In the genomic region with DNA sequence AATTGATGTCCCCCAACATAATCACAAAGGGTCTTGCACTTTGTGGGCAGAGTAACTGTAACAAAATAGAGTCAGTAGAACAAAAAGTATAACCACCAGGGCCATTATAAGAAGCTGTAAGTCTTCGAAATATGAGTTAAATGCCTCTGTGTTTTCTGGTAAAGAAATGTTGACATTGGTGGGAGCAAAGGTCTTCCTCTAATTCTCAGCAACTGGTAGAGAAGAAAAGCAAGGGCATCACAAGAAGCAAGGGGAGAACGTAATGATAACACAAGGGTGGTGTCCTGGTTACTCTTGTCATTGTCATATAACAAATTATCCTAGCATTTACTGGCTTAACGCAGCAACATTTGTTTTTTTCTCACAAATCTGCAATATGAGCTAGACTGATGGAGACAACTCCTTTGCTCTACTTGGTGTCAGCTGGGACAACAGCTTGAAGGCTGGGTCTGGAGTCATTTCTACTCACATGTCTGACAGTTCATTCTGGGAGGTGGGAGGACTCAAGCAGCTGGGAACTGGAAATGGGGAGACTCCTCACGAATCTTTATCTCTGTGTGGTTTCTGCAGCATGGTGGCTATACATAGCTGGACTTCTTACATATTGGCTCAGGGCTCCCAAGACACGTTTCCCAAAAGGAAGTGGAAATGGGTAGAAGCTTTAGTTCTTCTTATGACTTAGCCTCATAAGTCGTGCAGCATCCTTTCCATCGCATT, we compare ENCODE assay signal across 19 cellular contexts. TPM values are rescaled to one million over a fixed set of nuclear protein-coding genes. Genes with fewer than 3 reads are reported as not detected.
A peak's percentile ranks its signal among the peaks of the same experiment; 100 is the strongest.
DNase-seq lines count a peak whose midpoint lies in the region; FAIRE-seq and TF ChIP-seq lines count a peak whose summit lies in the region.
"Had no signal": no experiment of that assay in that cellular context is flagged by ENCODE, and none has a peak within 500 bp of the region (broad histone marks: within the 10 kb centered on the region; RNA-seq: fewer than 3 reads in every experiment).

No MANE protein-coding gene starts in this region.

- peaks cover 62% of the 10 kb centered on the region for H3K4me1 ChIP-seq in Caco-2
- H3K4me1 ChIP-seq in PC-9 (replicated peaks; ENCODE audit: insufficient read depth): peaks cover 40% of the 10 kb centered on the region
- H3K4me1 ChIP-seq in keratinocyte (ENCODE audit: control insufficient read depth, extremely low read depth, insufficient read depth, low read length): peaks cover 31% of the 10 kb centered on the region
- H3K4me1 ChIP-seq: HAP-1 had no signal

- dilution Hi-C loops in keratinocyte (cut with MboI; ENCODE audit: extremely low pct_ligation_motif_present, low sequenced_read_pairs): no loop called here

- BruUV-seq in Caco-2 (replicated peaks; lab: Mats Ljungman, UMichigan) (no TSS peak), PC-9 (replicated peaks; lab: Mats Ljungman, UMichigan) (no TSS peak)

- no peak for TF ChIP-seq CTCF in Caco-2 (IDR thresholded peaks at IDR 0.05; ENCODE audit: insufficient read depth in 1 of 2, low read depth in 1 of 2, low read length in 1 of 2, severe bottlenecking in 1 of 2, unreplicated experiment in 1 of 2)
- no peak for TF ChIP-seq CTCF in PC-9 (conservative IDR thresholded peaks at IDR 0.05)
- TF ChIP-seq CTCF in keratinocyte (optimal IDR thresholded peaks at IDR 0.05 in 1 of 3, IDR thresholded peaks at IDR 0.05 in 1 of 3, conservative IDR thresholded peaks at IDR 0.05 in 1 of 3; ENCODE audit: extremely low read depth in 1 of 3, insufficient read depth in 2 of 3, low read length in 3 of 3): no peak

- H4K20me1 ChIP-seq in PC-9 (ENCODE audit: insufficient read depth) (no peaks in the 10 kb centered on the region), keratinocyte (ENCODE audit: control insufficient read depth, extremely low read depth, insufficient read depth, low read length) (no peaks in the 10 kb centered on the region)

- CTCF ChIA-PET in Caco-2 (lab: Charles Lee): interaction anchor here (1.3 to 3.0 kb wide), 3 partner anchors 19 to 26 kb away, joined by 4 to 21 read pairs (median 7); no protein-coding TSS in a partner anchor
- CTCF ChIA-PET in PC-9 (lab: Charles Lee): interaction anchor here (0.6 to 2.0 kb wide), 4 partner anchors 19 to 314 kb away, joined by 3 to 10 read pairs (median 3); no protein-coding TSS in a partner anchor

- peaks cover 41% of the 10 kb centered on the region for H3F3A ChIP-seq in PC-9 (ENCODE audit: insufficient read depth, low read depth)

- no peak overlapping the region for H2AFZ ChIP-seq in PC-9
- no peak overlapping the region for H2AFZ ChIP-seq in keratinocyte (ENCODE audit: control insufficient read depth, low read length)
- H2AFZ ChIP-seq: GM23248 had no signal

- no peak overlapping the region for H3K4me3 ChIP-seq in Caco-2 (ENCODE audit: low read depth, low read length)
- no peak overlapping the region for H3K4me3 ChIP-seq in PC-9
- no peak overlapping the region for H3K4me3 ChIP-seq in keratinocyte (ENCODE audit: control insufficient read depth in 2 of 3, extremely low read depth in 1 of 3, insufficient read depth in 2 of 3, low read depth in 1 of 3, low read length in 3 of 3)
- H3K4me3 ChIP-seq: GM12878, GM23248, HAP-1, MG63 had no signal

- H3K4me1 Mint-ChIP-seq in Caco-2 (ENCODE audit: low read depth, unreplicated experiment): peaks cover 28% of the 10 kb centered on the region

- no peak overlapping the region for H3K4me3 Mint-ChIP-seq in Caco-2 (ENCODE audit: unreplicated experiment)

- no peaks in the 10 kb centered on the region for H3K9me1 ChIP-seq in keratinocyte (ENCODE audit: control insufficient read depth, extremely low read depth, insufficient read depth, low read length)

- no peaks in the 10 kb centered on the region for H3K79me2 ChIP-seq in PC-9 (ENCODE audit: low read depth)
- H3K79me2 ChIP-seq in keratinocyte (ENCODE audit: control insufficient read depth, insufficient read depth, low read length): no peaks in the 10 kb centered on the region

- H3K27me3 Mint-ChIP-seq in Caco-2 (ENCODE audit: insufficient read depth, unreplicated experiment): no peaks in the 10 kb centered on the region

- H3K27ac ChIP-seq in PC-9 (peak overlapping the region; percentile 87), keratinocyte (ENCODE audit: control insufficient read depth, insufficient read depth, low read length) (peak overlapping the region; percentile 93)
- H3K27ac ChIP-seq: C4-2B, GM23248, HL-60 had no signal

- no peaks in the 10 kb centered on the region for H3K36me3 ChIP-seq in Caco-2 (ENCODE audit: control insufficient read depth, insufficient read depth, low read length)
- H3K36me3 ChIP-seq in PC-9 (ENCODE audit: low read depth): peaks cover 4% of the 10 kb centered on the region; the same call in 1 of the 2 replicates
- H3K36me3 ChIP-seq in keratinocyte (ENCODE audit: control insufficient read depth in 2 of 2, extremely low read depth in 1 of 2, insufficient read depth in 2 of 2, low read length in 2 of 2): peaks cover 0 to 4% of the 10 kb centered on the region in 2 experiments
- H3K36me3 ChIP-seq: HAP-1 had no signal

- peaks cover 9% of the 10 kb centered on the region for H3K36me3 Mint-ChIP-seq in Caco-2 (ENCODE audit: insufficient read depth, unreplicated experiment)

- no peaks in the 10 kb centered on the region for H3K9me3 Mint-ChIP-seq in Caco-2 (ENCODE audit: unreplicated experiment)

- peak overlapping the region; percentile 57 for H3K4me2 ChIP-seq in PC-9
- H3K4me2 ChIP-seq in keratinocyte (ENCODE audit: control insufficient read depth, extremely low read depth, insufficient read depth, low read depth, low read length): no peak overlapping the region

- POLR2A ChIA-PET in Caco-2 (lab: Charles Lee) (interaction anchor here (1.6 kb wide), 1 partner anchor 20 kb away, joined by 6 read pairs; a partner anchor contains a TSS), PC-9 (lab: Charles Lee; ENCODE audit: unreplicated experiment) (interaction anchor here (0.6 to 0.8 kb wide), 7 partner anchors 14 to 192 kb away, joined by 3 to 34 read pairs (median 4); a partner anchor contains a TSS)

- no peak for FAIRE-seq in keratinocyte (lab: Jason Lieb, UNC)
- FAIRE-seq: GM12878 had no signal

- H3K9me3 ChIP-seq in Caco-2 (no peaks in the 10 kb centered on the region), PC-9 (ENCODE audit: insufficient read depth, low read depth) (no peaks in the 10 kb centered on the region), keratinocyte (ENCODE audit: control insufficient read depth, low read depth, low read length) (no peaks in the 10 kb centered on the region)
- H3K9me3 ChIP-seq: HAP-1, MG63 had no signal

- no peaks in the 10 kb centered on the region for H3K27me3 ChIP-seq in Caco-2 (replicated peaks; ENCODE audit: control insufficient read depth, insufficient read depth, low read length)
- H3K27me3 ChIP-seq in PC-9 (ENCODE audit: insufficient read depth, low read depth): no peaks in the 10 kb centered on the region
- H3K27me3 ChIP-seq in keratinocyte (ENCODE audit: control insufficient read depth, extremely low read depth, insufficient read depth, low read length): no peaks in the 10 kb centered on the region
- H3K27me3 ChIP-seq: MG63 had no signal

- H3K27ac Mint-ChIP-seq in Caco-2 (ENCODE audit: unreplicated experiment): peak overlapping the region; percentile 63

- DNase-seq in Caco-2: no peak
- DNase-seq in PC-9: no peak
- no peak for DNase-seq in keratinocyte (ENCODE audit: low read depth, low spot score)
- no peak for DNase-seq in COLO668 (lab: John Stamatoyannopoulos, UW; ENCODE audit: unreplicated experiment)
- DNase-seq in stimulated activated CD4-positive, alpha-beta T cell treated with anti-CD3 and anti-CD28 coated beads, Interleukin-2, amount 100 ng/mL, for 48 hours: no peak
- no peak for DNase-seq in activated CD8-positive, alpha-beta memory T cell treated with anti-CD3 and anti-CD28 coated beads, Interleukin-2, amount 50 U/mL, for 48 hours
- DNase-seq: GM23248, IMR-90, Karpas-422, MG63, NCI-H1092, NCI-H2029 treated with DMSO at 0.1 percent for 48 hours, Right ventricle myocardium superior, SW 1271 had no signal

- no peaks in the 10 kb centered on the region for H3K9me2 ChIP-seq in PC-9 (ENCODE audit: insufficient read depth)

- H3K9ac ChIP-seq in keratinocyte (ENCODE audit: control insufficient read depth, extremely low read depth, insufficient read depth, low read length): no peak overlapping the region
- H3K9ac ChIP-seq: GM23248 had no signal

- intact Hi-C loops in Caco-2 (cut with micrococcal nuclease; ENCODE audit: unreplicated experiment): loop anchor here (1.0 kb wide), 1 partner anchor 9 kb away; no protein-coding TSS in a partner anchor
- intact Hi-C loops in PC-9 (cut with micrococcal nuclease; ENCODE audit: unreplicated experiment): loop anchor here (1.0 kb wide), 3 partner anchors 20 to 481 kb away; a partner anchor contains a TSS

RNA-seq across cellular contexts. Expression of a gene that starts 20.2 kb away (rescaled TPM):
- total RNA-seq in Caco-2 (2022) (93.1 and 95.7 TPM in 2 replicates), PC-9 (2021) (53.8 and 71.3 TPM in 2 replicates)
- 29.2 to 61.8 TPM (median 51.9 TPM) in 3 replicates for polyA plus RNA-seq in keratinocyte
- 120 TPM for polyA plus RNA-seq in keratinocyte (2011; ENCODE audit: low read depth)
- 22.2 and 25.9 TPM in 2 replicates for polyA plus RNA-seq in keratinocyte (2011; cell fraction: cytosol; rRNA removed)
- polyA plus RNA-seq in keratinocyte (2011; cell fraction: nucleus; rRNA removed): 54.9 and 91.4 TPM in 2 replicates
- polyA plus RNA-seq in keratinocyte (2012; ENCODE audit: low replicate concordance): 44.9 and 73.0 TPM in 2 replicates
- 6.5 to 19.7 TPM (median 9.0 TPM) in 3 replicates for polyA minus RNA-seq in keratinocyte
- 13.0 TPM for polyA minus RNA-seq in keratinocyte (2011; cell fraction: cytosol; rRNA and poly(A)+ RNA removed)
- 19.3 and 31.4 TPM in 2 replicates for polyA minus RNA-seq in keratinocyte (2011; cell fraction: nucleus; rRNA and poly(A)+ RNA removed)

RNA-seq across cellular contexts. Expression of a gene that starts 22.1 kb away (rescaled TPM):
- total RNA-seq in Caco-2 (2022): 222 and 237 TPM in 2 replicates
- total RNA-seq in PC-9 (2021): not detected in 2 replicates
- 0.42 to 0.73 TPM (median 0.59 TPM) in 3 replicates for polyA plus RNA-seq in keratinocyte
- polyA plus RNA-seq in keratinocyte (2011; ENCODE audit: low read depth): 1.2 TPM
- polyA plus RNA-seq in keratinocyte (2011; cell fraction: cytosol; rRNA removed): 0.51 and 0.88 TPM in 2 replicates
- 0.29 and 0.59 TPM in 2 replicates for polyA plus RNA-seq in keratinocyte (2011; cell fraction: nucleus; rRNA removed)
- polyA plus RNA-seq in keratinocyte (2012; ENCODE audit: low replicate concordance): 0.50 and 0.95 TPM in 2 replicates
- 0.42 to 3.3 TPM (median 0.63 TPM) in 3 replicates for polyA minus RNA-seq in keratinocyte
- polyA minus RNA-seq in keratinocyte (2011; cell fraction: cytosol; rRNA and poly(A)+ RNA removed): not detected
- 0.32 TPM in 1 of 2 replicates, not detected in the other for polyA minus RNA-seq in keratinocyte (2011; cell fraction: nucleus; rRNA and poly(A)+ RNA removed)
- total RNA-seq: GM23248, IMR-90, NCI-H460, Right ventricle myocardium superior had no signal
- polyA plus RNA-seq: GM23248, IMR-90 had no signal

RNA-seq across cellular contexts. Expression of a gene that starts 23.6 kb away (rescaled TPM):
- total RNA-seq in Caco-2 (2022) (14.5 and 14.7 TPM in 2 replicates), PC-9 (2021) (11.1 and 16.2 TPM in 2 replicates)
- polyA plus RNA-seq in keratinocyte: 14.2 to 15.8 TPM (median 15.0 TPM) in 3 replicates
- polyA plus RNA-seq in keratinocyte (2011; ENCODE audit: low read depth): 8.8 TPM
- 9.0 and 15.3 TPM in 2 replicates for polyA plus RNA-seq in keratinocyte (2011; cell fraction: cytosol; rRNA removed)
- polyA plus RNA-seq in keratinocyte (2011; cell fraction: nucleus; rRNA removed): 15.9 and 17.3 TPM in 2 replicates
- 8.3 TPM in 2 replicates for polyA plus RNA-seq in keratinocyte (2012; ENCODE audit: low replicate concordance)
- polyA minus RNA-seq in keratinocyte: 7.0 to 24.6 TPM (median 18.3 TPM) in 3 replicates
- polyA minus RNA-seq in keratinocyte (2011; cell fraction: cytosol; rRNA and poly(A)+ RNA removed): 10.9 TPM
- 9.7 and 16.9 TPM in 2 replicates for polyA minus RNA-seq in keratinocyte (2011; cell fraction: nucleus; rRNA and poly(A)+ RNA removed)

RNA-seq across cellular contexts. Expression of a gene that starts 46.6 kb away (rescaled TPM):
- 1.6 and 3.2 TPM in 2 replicates for total RNA-seq in Caco-2 (2022)
- total RNA-seq in PC-9 (2021): 2.8 and 4.4 TPM in 2 replicates
- 1.1 to 5.2 TPM (median 3.4 TPM) in 3 replicates for polyA plus RNA-seq in keratinocyte
- polyA plus RNA-seq in keratinocyte (2011; ENCODE audit: low read depth): 0.86 TPM
- polyA plus RNA-seq in keratinocyte (2011; cell fraction: cytosol; rRNA removed): 0.12 and 0.18 TPM in 2 replicates
- 11.1 and 12.5 TPM in 2 replicates for polyA plus RNA-seq in keratinocyte (2011; cell fraction: nucleus; rRNA removed)
- polyA plus RNA-seq in keratinocyte (2012; ENCODE audit: low replicate concordance): 1.2 and 3.3 TPM in 2 replicates
- polyA minus RNA-seq in keratinocyte: 1.5 to 3.6 TPM in 2 of 3 replicates, not detected in the other
- not detected for polyA minus RNA-seq in keratinocyte (2011; cell fraction: cytosol; rRNA and poly(A)+ RNA removed)
- 4.0 and 4.2 TPM in 2 replicates for polyA minus RNA-seq in keratinocyte (2011; cell fraction: nucleus; rRNA and poly(A)+ RNA removed)

RNA-seq across cellular contexts. Expression of a gene that starts 49.5 kb away (rescaled TPM):
- total RNA-seq in Caco-2 (2022) (0.30 TPM in 1 of 2 replicates, not detected in the other), PC-9 (2021) (not detected in 2 replicates)
- polyA plus RNA-seq in keratinocyte: 0.05 to 0.35 TPM (median 0.25 TPM) in 3 replicates
- 0.66 TPM for polyA plus RNA-seq in keratinocyte (2011; ENCODE audit: low read depth)
- 0.10 and 0.24 TPM in 2 replicates for polyA plus RNA-seq in keratinocyte (2011; cell fraction: cytosol; rRNA removed)
- polyA plus RNA-seq in keratinocyte (2011; cell fraction: nucleus; rRNA removed): 0.51 and 0.83 TPM in 2 replicates
- 0.18 and 1.8 TPM in 2 replicates for polyA plus RNA-seq in keratinocyte (2012; ENCODE audit: low replicate concordance)
- polyA minus RNA-seq in keratinocyte: 0.19 to 0.66 TPM (median 0.53 TPM) in 3 replicates
- polyA minus RNA-seq in keratinocyte (2011; cell fraction: cytosol; rRNA and poly(A)+ RNA removed): not detected
- 0.54 and 0.95 TPM in 2 replicates for polyA minus RNA-seq in keratinocyte (2011; cell fraction: nucleus; rRNA and poly(A)+ RNA removed)
- total RNA-seq: GM12878, GM23248, IMR-90, NCI-H460, Right ventricle myocardium superior had no signal
- polyA plus RNA-seq: GM12878, GM23248, IMR-90 had no signal

Comparison
In these comparisons a context has a peak if more than half of its experiments do, and no peak if none do; other contexts are left out.
1. RNA of a gene that starts 22.1 kb away (total RNA-seq): 222 to 237 TPM in Caco-2; not detected in PC-9; every median in the first group is over 100 times any median in the second.